In the genomic region with DNA sequence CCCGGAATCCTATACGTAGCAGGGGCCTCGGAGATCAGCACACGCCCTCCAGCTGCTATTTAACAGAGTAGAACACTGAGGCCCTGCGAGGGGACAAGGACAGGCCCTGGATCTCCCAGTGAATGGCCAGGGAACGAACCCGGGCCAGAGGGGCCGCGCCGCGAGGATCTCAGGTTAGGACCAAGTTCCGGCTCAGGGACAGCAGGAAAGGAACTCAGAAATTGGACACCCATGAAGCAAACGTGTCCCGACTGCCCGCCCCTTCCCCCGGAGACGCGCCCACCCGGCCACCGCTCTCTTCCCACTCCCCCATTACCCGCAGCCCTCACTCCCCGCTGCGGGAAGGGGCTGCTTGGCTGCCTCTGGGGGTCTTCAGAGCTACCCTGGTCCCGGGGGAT, we compare ENCODE assay signal across 1 cellular context.
TF ChIP-seq lines count a peak whose summit lies in the region.

No MANE protein-coding gene starts in this region.

TF ChIP-seq in HepG2, 621 proteins besides CTCF, POLR2A, EP300 and RAD21 (continued from another document):
- TF ChIP-seq MYPOP (CRISPR knock-in tag; IDR thresholded peaks at IDR 0.05) (no peak), DR1 (CRISPR knock-in tag; IDR thresholded peaks at IDR 0.05) (no peak), NFRKB (IDR thresholded peaks at IDR 0.05) (no peak), ZFP90 (CRISPR knock-in tag; IDR thresholded peaks at IDR 0.05; ENCODE audit: borderline replicate concordance) (no peak)
- TF ChIP-seq, protein P1, sequence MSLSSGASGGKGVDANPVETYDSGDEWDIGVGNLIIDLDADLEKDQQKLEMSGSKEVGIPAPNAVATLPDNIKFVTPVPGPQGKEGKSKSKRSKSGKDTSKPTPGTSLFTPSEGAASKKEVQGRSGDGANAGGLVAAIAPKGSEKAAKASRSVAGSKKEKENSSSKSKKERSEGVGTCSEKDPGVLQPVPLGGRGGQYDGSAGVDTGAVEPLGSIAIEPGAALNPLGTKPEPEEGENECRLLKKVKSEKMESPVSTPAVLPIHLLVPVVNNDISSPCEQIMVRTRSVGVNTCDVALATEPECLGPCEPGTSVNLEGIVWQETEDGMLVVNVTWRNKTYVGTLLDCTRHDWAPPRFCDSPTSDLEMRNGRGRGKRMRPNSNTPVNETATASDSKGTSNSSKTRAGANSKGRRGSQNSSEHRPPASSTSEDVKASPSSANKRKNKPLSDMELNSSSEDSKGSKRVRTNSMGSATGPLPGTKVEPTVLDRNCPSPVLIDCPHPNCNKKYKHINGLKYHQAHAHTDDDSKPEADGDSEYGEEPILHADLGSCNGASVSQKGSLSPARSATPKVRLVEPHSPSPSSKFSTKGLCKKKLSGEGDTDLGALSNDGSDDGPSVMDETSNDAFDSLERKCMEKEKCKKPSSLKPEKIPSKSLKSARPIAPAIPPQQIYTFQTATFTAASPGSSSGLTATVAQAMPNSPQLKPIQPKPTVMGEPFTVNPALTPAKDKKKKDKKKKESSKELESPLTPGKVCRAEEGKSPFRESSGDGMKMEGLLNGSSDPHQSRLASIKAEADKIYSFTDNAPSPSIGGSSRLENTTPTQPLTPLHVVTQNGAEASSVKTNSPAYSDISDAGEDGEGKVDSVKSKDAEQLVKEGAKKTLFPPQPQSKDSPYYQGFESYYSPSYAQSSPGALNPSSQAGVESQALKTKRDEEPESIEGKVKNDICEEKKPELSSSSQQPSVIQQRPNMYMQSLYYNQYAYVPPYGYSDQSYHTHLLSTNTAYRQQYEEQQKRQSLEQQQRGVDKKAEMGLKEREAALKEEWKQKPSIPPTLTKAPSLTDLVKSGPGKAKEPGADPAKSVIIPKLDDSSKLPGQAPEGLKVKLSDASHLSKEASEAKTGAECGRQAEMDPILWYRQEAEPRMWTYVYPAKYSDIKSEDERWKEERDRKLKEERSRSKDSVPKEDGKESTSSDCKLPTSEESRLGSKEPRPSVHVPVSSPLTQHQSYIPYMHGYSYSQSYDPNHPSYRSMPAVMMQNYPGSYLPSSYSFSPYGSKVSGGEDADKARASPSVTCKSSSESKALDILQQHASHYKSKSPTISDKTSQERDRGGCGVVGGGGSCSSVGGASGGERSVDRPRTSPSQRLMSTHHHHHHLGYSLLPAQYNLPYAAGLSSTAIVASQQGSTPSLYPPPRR (CRISPR knock-in tag; IDR thresholded peaks at IDR 0.05; ENCODE audit: borderline replicate concordance): no peak
- TF ChIP-seq, protein P2, sequence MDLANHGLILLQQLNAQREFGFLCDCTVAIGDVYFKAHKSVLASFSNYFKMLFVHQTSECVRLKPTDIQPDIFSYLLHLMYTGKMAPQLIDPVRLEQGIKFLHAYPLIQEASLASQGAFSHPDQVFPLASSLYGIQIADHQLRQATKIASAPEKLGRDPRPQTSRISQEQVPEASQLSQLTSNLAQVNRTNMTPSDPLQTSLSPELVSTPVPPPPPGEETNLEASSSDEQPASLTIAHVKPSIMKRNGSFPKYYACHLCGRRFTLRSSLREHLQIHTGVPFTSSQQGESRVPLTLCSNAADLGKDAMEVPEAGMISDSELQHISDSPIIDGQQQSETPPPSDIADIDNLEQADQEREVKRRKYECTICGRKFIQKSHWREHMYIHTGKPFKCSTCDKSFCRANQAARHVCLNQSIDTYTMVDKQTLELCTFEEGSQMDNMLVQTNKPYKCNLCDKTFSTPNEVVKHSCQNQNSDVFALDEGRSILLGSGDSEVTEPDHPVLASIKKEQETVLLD (CRISPR knock-in tag; IDR thresholded peaks at IDR 0.05; ENCODE audit: low read depth): no peak
- TF ChIP-seq, protein P3, sequence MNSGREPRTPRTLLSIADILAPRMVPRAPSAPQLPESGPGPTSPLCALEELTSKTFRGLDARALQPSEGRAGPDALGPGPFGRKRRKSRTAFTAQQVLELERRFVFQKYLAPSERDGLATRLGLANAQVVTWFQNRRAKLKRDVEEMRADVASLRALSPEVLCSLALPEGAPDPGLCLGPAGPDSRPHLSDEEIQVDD (CRISPR knock-in tag; IDR thresholded peaks at IDR 0.05; ENCODE audit: borderline replicate concordance): no peak
- TF ChIP-seq, protein P4, sequence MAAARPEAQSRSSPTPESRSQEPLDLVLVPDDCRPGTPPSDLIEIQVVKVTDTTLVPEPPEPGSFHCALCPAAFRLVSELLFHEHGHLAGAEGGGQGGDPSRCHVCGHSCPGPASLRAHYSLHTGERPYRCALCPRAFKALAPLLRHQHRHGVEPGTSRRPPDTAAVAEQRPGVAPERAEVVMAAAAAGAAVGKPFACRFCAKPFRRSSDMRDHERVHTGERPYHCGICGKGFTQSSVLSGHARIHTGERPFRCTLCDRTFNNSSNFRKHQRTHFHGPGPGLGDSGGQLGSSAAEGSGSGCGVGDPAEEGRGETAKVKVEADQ (CRISPR knock-in tag; IDR thresholded peaks at IDR 0.05; ENCODE audit: borderline replicate concordance): no peak
